12 cellular contexts compared by ENCODE assay signal in the genomic region with DNA sequence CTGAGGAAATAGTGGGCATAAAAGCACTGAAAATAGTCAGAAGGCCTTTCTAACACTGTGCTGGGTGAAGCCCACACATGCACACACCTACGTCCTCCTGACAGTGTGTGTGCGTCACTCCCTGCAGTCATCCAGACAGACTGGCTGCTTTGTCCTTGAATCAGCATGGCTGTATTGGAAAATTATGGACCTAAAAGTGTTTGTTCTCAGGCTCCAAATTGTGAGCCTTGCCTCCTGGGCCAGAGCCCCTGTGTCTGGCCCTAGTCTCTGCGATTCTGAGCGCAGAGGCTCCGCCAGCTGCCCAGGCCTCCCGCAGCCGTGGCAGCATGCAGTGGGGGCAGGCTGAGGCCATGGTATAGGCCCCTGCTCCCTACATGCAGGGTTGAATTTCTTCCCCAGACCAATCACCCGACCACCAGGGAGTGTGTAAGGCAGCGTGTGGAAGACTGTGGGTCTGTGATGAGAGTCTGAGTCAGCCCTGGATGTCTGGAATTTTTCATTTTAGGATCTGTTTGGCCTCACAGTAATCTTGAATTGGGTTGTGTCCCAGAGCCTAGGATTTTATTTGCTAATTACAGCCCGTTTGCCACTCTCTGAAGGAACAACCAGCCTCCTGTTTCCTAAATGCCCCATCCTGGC.
DNase-seq lines count a peak whose midpoint lies in the region; ATAC-seq and TF ChIP-seq lines count a peak whose summit lies in the region.
"Had no signal": no experiment of that assay in that cellular context is flagged by ENCODE, and none has a peak within 500 bp of the region (broad histone marks: within the 10 kb centered on the region; RNA-seq: fewer than 3 reads in every experiment).

No MANE protein-coding gene starts in this region.

- DNase-seq in Daoy (ENCODE audit: low read depth) (peak; percentile 81), amniotic epithelial cell (ENCODE audit: low read depth) (peak; percentile 91), inferior parietal cortex (ENCODE audit: extremely low spot score) (peak; percentile 35), sigmoid colon (peak; percentile 76), AML-193 (lab: John Stamatoyannopoulos, UW) (no peak)
- DNase-seq: NCI-H1048, NCI-H774 had no signal

- no peaks in the 10 kb centered on the region for H3K36me3 ChIP-seq in sigmoid colon

- no peak overlapping the region for H3K4me3 ChIP-seq in sigmoid colon
- H3K4me3 ChIP-seq: GM12878 had no signal

- TF ChIP-seq CTCF in sigmoid colon (IDR thresholded peaks at IDR 0.05), result no peak

- no peak for TF ChIP-seq POLR2A in sigmoid colon (IDR thresholded peaks at IDR 0.05)

- ATAC-seq in HG02885 (IDR thresholded peaks at IDR 0.05; ENCODE audit: poor library complexity, unreplicated experiment) (no peak), HG03432 (IDR thresholded peaks at IDR 0.05; ENCODE audit: unreplicated experiment) (no peak), HG03439 (IDR thresholded peaks at IDR 0.05; ENCODE audit: unreplicated experiment) (no peak)
- ATAC-seq: GM12878; natural killer cell treated with Interleukin-12 subunit alpha and Interleukin-12 subunit beta and Interleukin-15 and Interleukin-18, amount 100 ng/mL, for 72 hours had no signal

- peak in 1 of 4 donors; percentile 32 for TF ChIP-seq EP300 in sigmoid colon (IDR thresholded peaks at IDR 0.05)

- no peaks in the 10 kb centered on the region for H3K27me3 ChIP-seq in sigmoid colon

- intact Hi-C loops in sigmoid colon (cut with DNase I), result no loop called here

- peaks cover 0 to 40% (median 37%) of the 10 kb centered on the region in 4 donors for H3K4me1 ChIP-seq in sigmoid colon

- no peaks in the 10 kb centered on the region for H3K9me3 ChIP-seq in sigmoid colon

- 78 to 86% methylated on average over 10 of the region's 10 CpGs for WGBS in sigmoid colon, 2 donors

- H3K27ac ChIP-seq in sigmoid colon, result peak overlapping the region in 3 of 4 donors; percentile 76 to 94 (median 82)

Comparison
In these comparisons a context has a peak if more than half of its experiments do, and no peak if none do; other contexts are left out.
1. DNase-seq: peak in Daoy (single experiment), amniotic epithelial cell (single experiment), inferior parietal cortex (single experiment) and sigmoid colon (single experiment); none in AML-193 (0 of 2).